18 cellular contexts compared by ENCODE assay signal in the genomic region with DNA sequence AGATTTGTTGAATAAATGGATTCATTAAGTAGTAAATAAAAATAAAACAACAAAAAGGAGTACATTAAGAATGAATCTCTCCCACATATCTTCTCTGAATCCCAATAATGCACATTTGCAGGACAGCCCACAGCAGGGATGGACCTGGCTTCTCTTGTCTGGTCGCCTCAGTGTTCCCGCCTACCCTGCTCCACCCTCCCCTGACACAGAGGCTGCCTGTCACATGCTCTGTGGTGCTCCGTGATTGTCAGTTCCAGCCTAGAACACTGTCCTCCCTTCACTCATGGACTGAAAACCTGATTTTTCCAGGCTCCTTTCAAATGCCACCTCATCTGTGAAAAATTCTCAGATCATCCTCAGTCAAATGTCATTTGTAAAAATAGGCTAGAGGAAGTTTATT.
DNase-seq lines count a peak whose midpoint lies in the region; ATAC-seq and TF ChIP-seq lines count a peak whose summit lies in the region.
"Had no signal": no experiment of that assay in that cellular context is flagged by ENCODE, and none has a peak within 500 bp of the region (broad histone marks: within the 10 kb centered on the region; RNA-seq: fewer than 3 reads in every experiment).

No MANE protein-coding gene starts in this region.

- DNase-seq in amygdala (lab: John Stamatoyannopoulos, UW) = peak in 52 of 56 donors; percentile 6 to 84 (median 42)
- DNase-seq in foreskin melanocyte = peak; percentile 21
- DNase-seq in middle frontal gyrus (ENCODE audit: extremely low spot score, low spot score) = peak; percentile 32
- DNase-seq in suprapubic skin (ENCODE audit: low spot score in 2 of 2) = no peak
- DNase-seq in effector CD8-positive, alpha-beta T cell (lab: John Stamatoyannopoulos, UW) = no peak
- DNase-seq in dermis blood vessel endothelial cell = no peak
- DNase-seq: ACHN; AML-193; Calu3; CD4-positive, alpha-beta T cell; HCEC 1CT; NCI-H1105 treated with DMSO at 0.1 percent for 48 hours; NCI-H1694 treated with DMSO at 0.1 percent for 48 hours; NCI-H510A treated with DMSO at 0.1 percent for 48 hours; PC-9; SJCRH30 had no signal

- H3K9me3 ChIP-seq in suprapubic skin = no peaks in the 10 kb centered on the region
- H3K9me3 ChIP-seq: SJCRH30 had no signal

- no peak for TF ChIP-seq CTCF in suprapubic skin (IDR thresholded peaks at IDR 0.05)

- no peak for TF ChIP-seq POLR2A in suprapubic skin (IDR thresholded peaks at IDR 0.05)

- WGBS in suprapubic skin = 39% methylated on average over 3 of the region's 3 CpGs

- no peak overlapping the region for H3K4me3 ChIP-seq in suprapubic skin
- H3K4me3 ChIP-seq: PC-9, SJCRH30 had no signal

- peak overlapping the region; percentile 65 for H3K27ac ChIP-seq in suprapubic skin
- H3K27ac ChIP-seq: HL-60, PC-9, SJCRH30 had no signal

- TF ChIP-seq EP300 in suprapubic skin (IDR thresholded peaks at IDR 0.05) = no peak

- peaks cover 7% of the 10 kb centered on the region for H3K27me3 ChIP-seq in suprapubic skin

- ATAC-seq in SK-N-SH treated with all-trans-retinoic acid at 6 μM for 48 hours = no peak

- H3K4me1 ChIP-seq in suprapubic skin = no peaks in the 10 kb centered on the region
- H3K4me1 ChIP-seq: SJCRH30 had no signal

- H3K36me3 ChIP-seq in suprapubic skin = no peaks in the 10 kb centered on the region
- H3K36me3 ChIP-seq: SJCRH30 had no signal

TF ChIP-seq in SK-N-SH treated with all-trans-retinoic acid at 6 μM for 48 hours, 23 proteins besides CTCF, POLR2A, EP300 and RAD21:
- TF ChIP-seq, protein P1, sequence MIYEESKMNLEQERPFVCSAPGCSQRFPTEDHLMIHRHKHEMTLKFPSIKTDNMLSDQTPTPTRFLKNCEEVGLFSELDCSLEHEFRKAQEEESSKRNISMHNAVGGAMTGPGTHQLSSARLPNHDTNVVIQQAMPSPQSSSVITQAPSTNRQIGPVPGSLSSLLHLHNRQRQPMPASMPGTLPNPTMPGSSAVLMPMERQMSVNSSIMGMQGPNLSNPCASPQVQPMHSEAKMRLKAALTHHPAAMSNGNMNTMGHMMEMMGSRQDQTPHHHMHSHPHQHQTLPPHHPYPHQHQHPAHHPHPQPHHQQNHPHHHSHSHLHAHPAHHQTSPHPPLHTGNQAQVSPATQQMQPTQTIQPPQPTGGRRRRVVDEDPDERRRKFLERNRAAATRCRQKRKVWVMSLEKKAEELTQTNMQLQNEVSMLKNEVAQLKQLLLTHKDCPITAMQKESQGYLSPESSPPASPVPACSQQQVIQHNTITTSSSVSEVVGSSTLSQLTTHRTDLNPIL (CRISPR knock-in tag; IDR thresholded peaks at IDR 0.05; ENCODE audit: low read depth) = no peak
- TF ChIP-seq ZC3H10 (CRISPR knock-in tag; IDR thresholded peaks at IDR 0.05) (no peak), ZNF565 (CRISPR knock-in tag; conservative IDR thresholded peaks at IDR 0.05; ENCODE audit: low read depth) (no peak), PPARA (CRISPR knock-in tag; IDR thresholded peaks at IDR 0.05; ENCODE audit: borderline replicate concordance) (no peak), ESRRG (CRISPR knock-in tag; IDR thresholded peaks at IDR 0.05) (no peak), OSR1 (CRISPR knock-in tag; IDR thresholded peaks at IDR 0.05) (no peak), GLIS3 (CRISPR knock-in tag; IDR thresholded peaks at IDR 0.05) (no peak), SNAI2 (CRISPR knock-in tag; IDR thresholded peaks at IDR 0.05) (no peak), ZNF8 (CRISPR knock-in tag; IDR thresholded peaks at IDR 0.05) (no peak), TCF4 (CRISPR knock-in tag; IDR thresholded peaks at IDR 0.05; ENCODE audit: borderline replicate concordance) (no peak), TOX (CRISPR knock-in tag; IDR thresholded peaks at IDR 0.05; ENCODE audit: borderline replicate concordance) (no peak), ZFP30 (CRISPR knock-in tag; IDR thresholded peaks at IDR 0.05) (no peak), CSDC2 (CRISPR knock-in tag; IDR thresholded peaks at IDR 0.05) (no peak), ISL1 (CRISPR knock-in tag; IDR thresholded peaks at IDR 0.05) (no peak), RARB (CRISPR knock-in tag; IDR thresholded peaks at IDR 0.05) (no peak), ZNF70 (CRISPR knock-in tag; IDR thresholded peaks at IDR 0.05) (no peak), ARNTL (CRISPR knock-in tag; IDR thresholded peaks at IDR 0.05; ENCODE audit: borderline replicate concordance, low read depth) (no peak), ZFP3 (CRISPR knock-in tag; IDR thresholded peaks at IDR 0.05) (no peak)
- TF ChIP-seq, protein P2, sequence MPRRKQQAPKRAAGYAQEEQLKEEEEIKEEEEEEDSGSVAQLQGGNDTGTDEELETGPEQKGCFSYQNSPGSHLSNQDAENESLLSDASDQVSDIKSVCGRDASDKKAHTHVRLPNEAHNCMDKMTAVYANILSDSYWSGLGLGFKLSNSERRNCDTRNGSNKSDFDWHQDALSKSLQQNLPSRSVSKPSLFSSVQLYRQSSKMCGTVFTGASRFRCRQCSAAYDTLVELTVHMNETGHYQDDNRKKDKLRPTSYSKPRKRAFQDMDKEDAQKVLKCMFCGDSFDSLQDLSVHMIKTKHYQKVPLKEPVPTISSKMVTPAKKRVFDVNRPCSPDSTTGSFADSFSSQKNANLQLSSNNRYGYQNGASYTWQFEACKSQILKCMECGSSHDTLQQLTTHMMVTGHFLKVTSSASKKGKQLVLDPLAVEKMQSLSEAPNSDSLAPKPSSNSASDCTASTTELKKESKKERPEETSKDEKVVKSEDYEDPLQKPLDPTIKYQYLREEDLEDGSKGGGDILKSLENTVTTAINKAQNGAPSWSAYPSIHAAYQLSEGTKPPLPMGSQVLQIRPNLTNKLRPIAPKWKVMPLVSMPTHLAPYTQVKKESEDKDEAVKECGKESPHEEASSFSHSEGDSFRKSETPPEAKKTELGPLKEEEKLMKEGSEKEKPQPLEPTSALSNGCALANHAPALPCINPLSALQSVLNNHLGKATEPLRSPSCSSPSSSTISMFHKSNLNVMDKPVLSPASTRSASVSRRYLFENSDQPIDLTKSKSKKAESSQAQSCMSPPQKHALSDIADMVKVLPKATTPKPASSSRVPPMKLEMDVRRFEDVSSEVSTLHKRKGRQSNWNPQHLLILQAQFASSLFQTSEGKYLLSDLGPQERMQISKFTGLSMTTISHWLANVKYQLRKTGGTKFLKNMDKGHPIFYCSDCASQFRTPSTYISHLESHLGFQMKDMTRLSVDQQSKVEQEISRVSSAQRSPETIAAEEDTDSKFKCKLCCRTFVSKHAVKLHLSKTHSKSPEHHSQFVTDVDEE (CRISPR knock-in tag; IDR thresholded peaks at IDR 0.05) = no peak
- TF ChIP-seq, protein P3, sequence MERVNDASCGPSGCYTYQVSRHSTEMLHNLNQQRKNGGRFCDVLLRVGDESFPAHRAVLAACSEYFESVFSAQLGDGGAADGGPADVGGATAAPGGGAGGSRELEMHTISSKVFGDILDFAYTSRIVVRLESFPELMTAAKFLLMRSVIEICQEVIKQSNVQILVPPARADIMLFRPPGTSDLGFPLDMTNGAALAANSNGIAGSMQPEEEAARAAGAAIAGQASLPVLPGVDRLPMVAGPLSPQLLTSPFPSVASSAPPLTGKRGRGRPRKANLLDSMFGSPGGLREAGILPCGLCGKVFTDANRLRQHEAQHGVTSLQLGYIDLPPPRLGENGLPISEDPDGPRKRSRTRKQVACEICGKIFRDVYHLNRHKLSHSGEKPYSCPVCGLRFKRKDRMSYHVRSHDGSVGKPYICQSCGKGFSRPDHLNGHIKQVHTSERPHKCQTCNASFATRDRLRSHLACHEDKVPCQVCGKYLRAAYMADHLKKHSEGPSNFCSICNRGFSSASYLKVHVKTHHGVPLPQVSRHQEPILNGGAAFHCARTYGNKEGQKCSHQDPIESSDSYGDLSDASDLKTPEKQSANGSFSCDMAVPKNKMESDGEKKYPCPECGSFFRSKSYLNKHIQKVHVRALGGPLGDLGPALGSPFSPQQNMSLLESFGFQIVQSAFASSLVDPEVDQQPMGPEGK (CRISPR knock-in tag; IDR thresholded peaks at IDR 0.05; ENCODE audit: borderline replicate concordance) = no peak

Comparison
In these comparisons a context has a peak if more than half of its experiments do, and no peak if none do; other contexts are left out.
1. DNase-seq: peak in amygdala (52 of 56), foreskin melanocyte (single experiment) and middle frontal gyrus (single experiment); none in suprapubic skin (0 of 2), effector CD8-positive, alpha-beta T cell (single experiment) and dermis blood vessel endothelial cell (single experiment).